2 cellular contexts compared by ENCODE assay signal in genomic region chr11:31645747-31646146, GRCh38.
TF ChIP-seq lines count a peak whose summit lies in the region.

No MANE protein-coding gene starts in this region.

TF ChIP-seq in IMR-90, 13 proteins besides CTCF, POLR2A, EP300 and RAD21 (continued from another document):
- TF ChIP-seq, protein P1, sequence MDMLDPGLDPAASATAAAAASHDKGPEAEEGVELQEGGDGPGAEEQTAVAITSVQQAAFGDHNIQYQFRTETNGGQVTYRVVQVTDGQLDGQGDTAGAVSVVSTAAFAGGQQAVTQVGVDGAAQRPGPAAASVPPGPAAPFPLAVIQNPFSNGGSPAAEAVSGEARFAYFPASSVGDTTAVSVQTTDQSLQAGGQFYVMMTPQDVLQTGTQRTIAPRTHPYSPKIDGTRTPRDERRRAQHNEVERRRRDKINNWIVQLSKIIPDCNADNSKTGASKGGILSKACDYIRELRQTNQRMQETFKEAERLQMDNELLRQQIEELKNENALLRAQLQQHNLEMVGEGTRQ (IDR thresholded peaks at IDR 0.05; ENCODE audit: low read depth, low read length), result no peak
- 0 out of 2 replicates have a peak, but pooled peaks have one; percentile 12 for TF ChIP-seq BHLHE40 (IDR thresholded peaks at IDR 0.05; ENCODE audit: low read depth, low read length)
- TF ChIP-seq, protein P2, sequence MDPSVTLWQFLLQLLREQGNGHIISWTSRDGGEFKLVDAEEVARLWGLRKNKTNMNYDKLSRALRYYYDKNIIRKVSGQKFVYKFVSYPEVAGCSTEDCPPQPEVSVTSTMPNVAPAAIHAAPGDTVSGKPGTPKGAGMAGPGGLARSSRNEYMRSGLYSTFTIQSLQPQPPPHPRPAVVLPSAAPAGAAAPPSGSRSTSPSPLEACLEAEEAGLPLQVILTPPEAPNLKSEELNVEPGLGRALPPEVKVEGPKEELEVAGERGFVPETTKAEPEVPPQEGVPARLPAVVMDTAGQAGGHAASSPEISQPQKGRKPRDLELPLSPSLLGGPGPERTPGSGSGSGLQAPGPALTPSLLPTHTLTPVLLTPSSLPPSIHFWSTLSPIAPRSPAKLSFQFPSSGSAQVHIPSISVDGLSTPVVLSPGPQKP (IDR thresholded peaks at IDR 0.05; ENCODE audit: borderline replicate concordance, low read depth, low read length), result no peak
- TF ChIP-seq MAZ (IDR thresholded peaks at IDR 0.05; ENCODE audit: borderline replicate concordance, low read depth, low read length), result no peak
- TF ChIP-seq CHD1 (IDR thresholded peaks at IDR 0.05; ENCODE audit: low read depth, low read length), result no peak
- no peak for TF ChIP-seq RFX5 (IDR thresholded peaks at IDR 0.05; ENCODE audit: low read depth, low read length)
- peak; percentile 26 for TF ChIP-seq RCOR1 (IDR thresholded peaks at IDR 0.05; ENCODE audit: insufficient replicate concordance, low read length)
- TF ChIP-seq NFE2L2 (IDR thresholded peaks at IDR 0.05; ENCODE audit: low read depth, low read length), result peak; percentile 55; the same call in 1 of the 2 replicates
- TF ChIP-seq SMC3 (IDR thresholded peaks at IDR 0.05; ENCODE audit: low read depth, low read length), result no peak
- TF ChIP-seq FOS (IDR thresholded peaks at IDR 0.05; ENCODE audit: low read depth, low read length), result peak; percentile 87
- TF ChIP-seq MXI1 (IDR thresholded peaks at IDR 0.05; ENCODE audit: borderline replicate concordance, low read depth, low read length), result no peak

TF ChIP-seq in WTC11, 78 proteins besides CTCF, POLR2A, EP300 and RAD21:
- no peak for TF ChIP-seq FOXP4 (CRISPR knock-in tag; IDR thresholded peaks at IDR 0.05)
- TF ChIP-seq EMX1 (CRISPR knock-in tag; IDR thresholded peaks at IDR 0.05), result no peak
- no peak for TF ChIP-seq ZNF219 (CRISPR knock-in tag; IDR thresholded peaks at IDR 0.05; ENCODE audit: borderline replicate concordance)
- TF ChIP-seq NR3C1 (CRISPR knock-in tag; conservative IDR thresholded peaks at IDR 0.05; ENCODE audit: low read depth), result no peak
- TF ChIP-seq ZMAT4 (CRISPR knock-in tag; IDR thresholded peaks at IDR 0.05), result no peak
- TF ChIP-seq GABPB1 (CRISPR knock-in tag; IDR thresholded peaks at IDR 0.05), result no peak
- TF ChIP-seq ZNF232 (CRISPR knock-in tag; IDR thresholded peaks at IDR 0.05), result no peak
- TF ChIP-seq ETV6 (CRISPR knock-in tag; IDR thresholded peaks at IDR 0.05), result no peak
- no peak for TF ChIP-seq FOXK1 (CRISPR knock-in tag; IDR thresholded peaks at IDR 0.05)
- TF ChIP-seq FOXP1 (CRISPR knock-in tag; IDR thresholded peaks at IDR 0.05; ENCODE audit: borderline replicate concordance), result no peak
- TF ChIP-seq ZBTB21 (CRISPR knock-in tag; IDR thresholded peaks at IDR 0.05; ENCODE audit: borderline replicate concordance), result no peak
- TF ChIP-seq IRF1 (CRISPR knock-in tag; IDR thresholded peaks at IDR 0.05), result no peak
- no peak for TF ChIP-seq AFF4 (CRISPR knock-in tag; IDR thresholded peaks at IDR 0.05; ENCODE audit: borderline replicate concordance)
- no peak for TF ChIP-seq PRDM15 (CRISPR knock-in tag; IDR thresholded peaks at IDR 0.05)
- no peak for TF ChIP-seq CREM (CRISPR knock-in tag; IDR thresholded peaks at IDR 0.05)
- TF ChIP-seq, protein P3, sequence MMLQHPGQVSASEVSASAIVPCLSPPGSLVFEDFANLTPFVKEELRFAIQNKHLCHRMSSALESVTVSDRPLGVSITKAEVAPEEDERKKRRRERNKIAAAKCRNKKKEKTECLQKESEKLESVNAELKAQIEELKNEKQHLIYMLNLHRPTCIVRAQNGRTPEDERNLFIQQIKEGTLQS (CRISPR knock-in tag; conservative IDR thresholded peaks at IDR 0.05), result no peak
- TF ChIP-seq SMAD4 (CRISPR knock-in tag; IDR thresholded peaks at IDR 0.05), result no peak
